8 cellular contexts compared by ENCODE assay signal in the genomic region with DNA sequence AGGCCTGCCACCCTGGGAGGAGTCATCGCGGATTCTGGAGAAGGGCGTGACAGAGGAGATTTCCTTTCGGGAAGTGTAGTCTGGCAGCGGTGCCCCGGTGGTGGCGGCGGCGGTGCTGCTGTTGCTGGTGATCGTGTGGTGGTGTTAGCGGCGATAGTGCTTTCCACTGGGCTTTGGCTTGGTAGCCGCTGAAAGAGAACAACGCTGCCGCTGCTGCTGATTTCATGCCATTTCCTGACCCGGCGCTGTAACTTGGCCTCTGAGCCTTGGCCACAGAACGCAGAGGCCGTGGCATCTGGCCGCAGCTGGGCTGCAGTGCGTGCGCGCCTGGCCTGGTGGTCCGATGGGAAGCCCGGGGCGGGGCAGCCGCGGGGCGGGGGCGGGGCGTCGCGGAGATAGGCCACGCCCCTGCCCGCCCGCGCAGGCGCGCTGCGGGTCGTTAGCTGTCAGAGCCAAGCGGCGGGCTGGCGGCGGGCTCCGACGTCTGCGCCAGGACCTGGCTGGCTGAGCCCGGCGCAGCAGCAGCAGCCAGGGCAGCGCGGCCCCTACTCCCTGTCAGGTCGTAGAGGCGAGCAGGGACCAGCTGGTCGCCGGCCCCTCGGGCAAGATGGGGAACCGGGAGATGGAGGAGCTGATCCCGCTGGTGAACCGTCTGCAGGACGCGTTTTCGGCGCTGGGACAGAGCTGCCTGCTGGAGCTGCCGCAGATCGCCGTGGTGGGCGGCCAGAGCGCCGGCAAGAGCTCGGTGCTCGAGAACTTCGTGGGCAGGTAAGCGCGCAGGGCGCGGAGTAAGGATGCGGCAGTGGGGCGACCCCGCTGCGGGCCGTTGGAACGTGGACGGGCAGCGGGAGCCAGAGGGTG. TPM values are rescaled to one million over a fixed set of nuclear protein-coding genes. Genes with fewer than 3 reads are reported as not detected.
DNase-seq lines count a peak whose midpoint lies in the region; ATAC-seq and TF ChIP-seq lines count a peak whose summit lies in the region.

A gene (plus strand): TSS at position 449 of the 861 bp plus-strand sequence. CDS start 159 bp downstream, at position 608.

- no peak for TF ChIP-seq RAD21 in HCT116 (IDR thresholded peaks at IDR 0.05; ENCODE audit: low read depth)

- RAD21 ChIA-PET in HCT116 (lab: Charles Lee; ENCODE audit: low non-redundant PET in 1 of 2, low total read pairs in 2 of 2, uncharacterized antibody in 2 of 2, unreplicated experiment in 2 of 2), result interaction anchor here in 1 of 2 experiments (1.2 kb wide), 1 partner anchor 143 kb away, joined by 3 read pairs; no protein-coding TSS in a partner anchor

- in situ Hi-C loops in astrocyte of the cerebellum (cut with HindIII; ENCODE audit: low sequenced_read_pairs), result no loop called here

- 2% methylated on average over 61 of the region's 85 CpGs for WGBS in hepatocyte (ENCODE audit: low lambda C conversion rate, missing lambda C conversion rate)

- H4K20me1 ChIP-seq in HCT116 (ENCODE audit: insufficient read depth), result no peaks in the 10 kb centered on the region
- H4K20me1 ChIP-seq in hepatocyte (ENCODE audit: insufficient read depth, poor library complexity, severe bottlenecking), result no peaks in the 10 kb centered on the region

- H3K79me2 ChIP-seq in HCT116 (ENCODE audit: insufficient read depth, low read length), result no peaks in the 10 kb centered on the region
- no peaks in the 10 kb centered on the region for H3K79me2 ChIP-seq in hepatocyte

- peaks cover 0 to 18% of the 10 kb centered on the region in 2 experiments; a peak in 2 of 4 replicates for H3K4me1 ChIP-seq in HCT116 (ENCODE audit: control insufficient read depth in 1 of 2, insufficient read depth in 2 of 2, low read length in 2 of 2)
- H3K4me1 ChIP-seq in hepatocyte (ENCODE audit: insufficient read depth), result peaks cover 3% of the 10 kb centered on the region
- H3K4me1 ChIP-seq in uterus, result no peaks in the 10 kb centered on the region

- no peak for TF ChIP-seq CTCF in HCT116 (IDR thresholded peaks at IDR 0.05 in 2 of 3, conservative IDR thresholded peaks at IDR 0.05 in 1 of 3; ENCODE audit: borderline replicate concordance in 1 of 3, insufficient read depth in 1 of 3, low read depth in 2 of 3, low read length in 2 of 3)
- TF ChIP-seq CTCF in astrocyte of the cerebellum (IDR thresholded peaks at IDR 0.05; ENCODE audit: low read depth, low read length, missing control alignments), result no peak
- no peak for TF ChIP-seq CTCF in hepatocyte (IDR thresholded peaks at IDR 0.05; ENCODE audit: poor library complexity)
- TF ChIP-seq CTCF in uterus (IDR thresholded peaks at IDR 0.05), result peak in 1 of 4 experiments; percentile 14

- H3K27ac ChIP-seq in HCT116 (ENCODE audit: low read depth, low read length), result peak within 1 kb of the TSS; percentile 30; the same call in 1 of the 2 replicates
- peak within 1 kb of the TSS; percentile 37 for H3K27ac ChIP-seq in hepatocyte
- H3K27ac ChIP-seq in uterus, result peak within 1 kb of the TSS; percentile 60 to 65

- POLR2A ChIA-PET in HCT116 (lab: Charles Lee), result interaction anchor here (1.1 kb wide), 1 partner anchor 12 kb away, joined by 3 read pairs; no protein-coding TSS in a partner anchor

- intact Hi-C loops in HCT116 (cut with micrococcal nuclease), result no loop called here
- intact Hi-C loops in uterus (cut with DNase I; ENCODE audit: low total_unique reads), result no loop called here

- DNase-seq in GDM1 (lab: John Stamatoyannopoulos, UW) (peak; percentile 61), HCT116 (ENCODE audit: low read depth, low spot score) (peak; percentile 35), NAMALWA (ENCODE audit: low spot score) (peak; percentile 75), T-helper 2 cell (peak; percentile 50 to 80 (median 68)), astrocyte of the cerebellum (ENCODE audit: low read depth) (peak; percentile 36), hepatocyte (ENCODE audit: low spot score) (peak; percentile 92), renal cortical epithelial cell (ENCODE audit: low read depth) (peak; percentile 61), uterus (peak; percentile 78 to 88)

- CTCF ChIA-PET in HCT116 (lab: Charles Lee), result interaction anchor here (1.0 to 1.2 kb wide), 2 partner anchors 40 to 141 kb away, joined by 3 to 5 read pairs; no protein-coding TSS in a partner anchor

- peak within 1 kb of the TSS; percentile 58 to 61 for H3K4me3 ChIP-seq in HCT116 (replicated peaks in 1 of 2; ENCODE audit: low read depth in 1 of 2, low read length in 2 of 2)
- peak within 1 kb of the TSS; percentile 64 for H3K4me3 ChIP-seq in astrocyte of the cerebellum (ENCODE audit: low read depth, low read length)
- peak within 1 kb of the TSS; percentile 91 for H3K4me3 ChIP-seq in hepatocyte
- peak within 1 kb of the TSS; percentile 50 to 54 for H3K4me3 ChIP-seq in uterus

- H3K9me2 ChIP-seq in HCT116 (ENCODE audit: insufficient read depth), result no peaks in the 10 kb centered on the region
- no peaks in the 10 kb centered on the region for H3K9me2 ChIP-seq in hepatocyte (replicated peaks; ENCODE audit: insufficient read depth)

- H3K9ac ChIP-seq in HCT116 (ENCODE audit: low read length), result peak within 1 kb of the TSS; percentile 46

- H3K4me2 ChIP-seq in HCT116 (ENCODE audit: low read length) (peak within 1 kb of the TSS; percentile 84), hepatocyte (peak within 1 kb of the TSS; percentile 100)

- ATAC-seq in HCT116, result peak; percentile 95

- no peaks in the 10 kb centered on the region for H3K9me3 ChIP-seq in HCT116 (ENCODE audit: control insufficient read depth in 1 of 2, insufficient read depth in 1 of 2, low read depth in 1 of 2, low read length in 2 of 2)
- H3K9me3 ChIP-seq in hepatocyte (ENCODE audit: low read depth), result no peaks in the 10 kb centered on the region
- no peaks in the 10 kb centered on the region for H3K9me3 ChIP-seq in uterus

- H2AFZ ChIP-seq in HCT116 (ENCODE audit: low read depth, low read length, poor library complexity, severe bottlenecking), result peak within 1 kb of the TSS; percentile 80
- H2AFZ ChIP-seq in hepatocyte, result peak within 1 kb of the TSS; percentile 98

- H3K36me3 ChIP-seq in HCT116 (ENCODE audit: control insufficient read depth in 1 of 2, insufficient read depth in 2 of 2, low read length in 2 of 2), result no peaks in the 10 kb centered on the region
- no peaks in the 10 kb centered on the region for H3K36me3 ChIP-seq in hepatocyte (replicated peaks; ENCODE audit: insufficient read depth, low read depth)
- no peaks in the 10 kb centered on the region for H3K36me3 ChIP-seq in uterus

- peak; percentile 82 for TF ChIP-seq POLR2A in HCT116 (IDR thresholded peaks at IDR 0.05; ENCODE audit: borderline replicate concordance, extremely low read depth, insufficient read depth, insufficient read length)
- peak; percentile 76 to 81 for TF ChIP-seq POLR2A in uterus (IDR thresholded peaks at IDR 0.05)

- H3K27me3 ChIP-seq in HCT116 (ENCODE audit: insufficient read depth, low read length), result 0 out of 2 replicates have a peak, but pooled peaks cover 4% of the 10 kb centered on the region
- peaks cover 28% of the 10 kb centered on the region for H3K27me3 ChIP-seq in hepatocyte
- no peaks in the 10 kb centered on the region for H3K27me3 ChIP-seq in uterus

- no TSS peak for BruUV-seq in HCT116 (replicated peaks; lab: Mats Ljungman, UMichigan)

TF ChIP-seq in HCT116, 20 proteins besides CTCF, POLR2A, EP300 and RAD21 (continues in another document):
- TF ChIP-seq ZNF274 (IDR thresholded peaks at IDR 0.05; ENCODE audit: low read depth, low read length) (no peak), ZFX (IDR thresholded peaks at IDR 0.05) (peak; percentile 67), ELF1 (IDR thresholded peaks at IDR 0.05; ENCODE audit: borderline replicate concordance, low read depth) (no peak), YY1 (IDR thresholded peaks at IDR 0.05; ENCODE audit: extremely low read depth, insufficient replicate concordance, low read depth, low read length) (no peak), EZH2 (IDR thresholded peaks at IDR 0.05) (no peak), SRF (IDR thresholded peaks at IDR 0.05; ENCODE audit: low read depth) (no peak), EZH2phosphoT487 (IDR thresholded peaks at IDR 0.05; ENCODE audit: borderline replicate concordance) (no peak), SP1 (IDR thresholded peaks at IDR 0.05; ENCODE audit: low read depth) (no peak), JUND (IDR thresholded peaks at IDR 0.05) (no peak), CEBPB (IDR thresholded peaks at IDR 0.05; ENCODE audit: low read depth) (no peak), FOSL1 (IDR thresholded peaks at IDR 0.05; ENCODE audit: low read depth) (no peak), TCF7L2 (IDR thresholded peaks at IDR 0.05; ENCODE audit: borderline replicate concordance, extremely low read depth, insufficient read depth, insufficient read length) (no peak)
- TF ChIP-seq, protein P1, sequence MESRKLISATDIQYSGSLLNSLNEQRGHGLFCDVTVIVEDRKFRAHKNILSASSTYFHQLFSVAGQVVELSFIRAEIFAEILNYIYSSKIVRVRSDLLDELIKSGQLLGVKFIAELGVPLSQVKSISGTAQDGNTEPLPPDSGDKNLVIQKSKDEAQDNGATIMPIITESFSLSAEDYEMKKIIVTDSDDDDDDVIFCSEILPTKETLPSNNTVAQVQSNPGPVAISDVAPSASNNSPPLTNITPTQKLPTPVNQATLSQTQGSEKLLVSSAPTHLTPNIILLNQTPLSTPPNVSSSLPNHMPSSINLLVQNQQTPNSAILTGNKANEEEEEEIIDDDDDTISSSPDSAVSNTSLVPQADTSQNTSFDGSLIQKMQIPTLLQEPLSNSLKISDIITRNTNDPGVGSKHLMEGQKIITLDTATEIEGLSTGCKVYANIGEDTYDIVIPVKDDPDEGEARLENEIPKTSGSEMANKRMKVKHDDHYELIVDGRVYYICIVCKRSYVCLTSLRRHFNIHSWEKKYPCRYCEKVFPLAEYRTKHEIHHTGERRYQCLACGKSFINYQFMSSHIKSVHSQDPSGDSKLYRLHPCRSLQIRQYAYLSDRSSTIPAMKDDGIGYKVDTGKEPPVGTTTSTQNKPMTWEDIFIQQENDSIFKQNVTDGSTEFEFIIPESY (IDR thresholded peaks at IDR 0.05; ENCODE audit: extremely low read depth, insufficient replicate concordance, low read length), result no peak
- TF ChIP-seq, protein P2, sequence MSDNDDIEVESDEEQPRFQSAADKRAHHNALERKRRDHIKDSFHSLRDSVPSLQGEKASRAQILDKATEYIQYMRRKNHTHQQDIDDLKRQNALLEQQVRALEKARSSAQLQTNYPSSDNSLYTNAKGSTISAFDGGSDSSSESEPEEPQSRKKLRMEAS (IDR thresholded peaks at IDR 0.05), result peak; percentile 60; the same call in 1 of the 2 replicates

RNA-seq across cellular contexts. Expression of the gene that starts here (rescaled TPM):
- total RNA-seq in HCT116 (2021; ENCODE audit: unreplicated experiment), result 3.1 TPM
- 0.77 and 1.3 TPM in 2 replicates for polyA plus RNA-seq in HCT116 (2012)
- total RNA-seq in hepatocyte, result 0.88 and 1.5 TPM in 2 replicates
- 0.39 TPM in 1 of 2 replicates, not detected in the other for polyA plus RNA-seq in hepatocyte
- total RNA-seq in renal cortical epithelial cell, result 1.2 and 10.7 TPM in 2 replicates
- total RNA-seq in uterus, result 10 to 100 TPM in 3 of 4 donors, 1 to 10 TPM in 1; 4.7 to 49.2 (median 14.6) TPM

Comparison
In these comparisons a context has a peak if more than half of its experiments do, and no peak if none do; other contexts are left out.
1. Peak in every context shown above with its lines: DNase-seq, ATAC-seq, H3K4me3 ChIP-seq and H3K27ac ChIP-seq.
2. DNase-seq: peak in every context shown above with its lines; median percentile 92 in hepatocyte; 83 in uterus; 75 in NAMALWA; 68 in T-helper 2 cell; 61 in GDM1; 61 in renal cortical epithelial cell; 36 in astrocyte of the cerebellum; 35 in HCT116.